ENCODE assay signal across 17 cellular contexts in genomic region chr2:223935459-223936125, GRCh38. TPM values are rescaled to one million over a fixed set of nuclear protein-coding genes. Genes with fewer than 3 reads are reported as not detected.
A peak's percentile ranks its signal among the peaks of the same experiment; 100 is the strongest.
DNase-seq lines count a peak whose midpoint lies in the region; ATAC-seq and TF ChIP-seq lines count a peak whose summit lies in the region.
"Had no signal": no experiment of that assay in that cellular context is flagged by ENCODE, and none has a peak within 500 bp of the region (broad histone marks: within the 10 kb centered on the region; RNA-seq: fewer than 3 reads in every experiment).

No MANE protein-coding gene starts in this region.

- BruUV-seq in OCI-LY7 (replicated peaks; lab: Mats Ljungman, UMichigan), result no TSS peak

- intact Hi-C loops in activated CD4-positive, alpha-beta T cell treated with anti-CD3 and anti-CD28 coated beads, Interleukin-2, amount 10 ng/mL, durations not matched to agents 24 days and 14 days (cut with micrococcal nuclease), result loop anchor here (2.0 kb wide), 2 partner anchors 13 to 39 kb away; no protein-coding TSS in a partner anchor
- intact Hi-C loops in CD8-positive, alpha-beta T cell (cut with DNase I, micrococcal nuclease), result no loop called here
- intact Hi-C loops in OCI-LY7 (cut with micrococcal nuclease; ENCODE audit: unreplicated experiment), result no loop called here

- no peak overlapping the region for H3K27ac ChIP-seq in CD8-positive, alpha-beta T cell (ENCODE audit: low read depth, low read length)
- H3K27ac ChIP-seq in OCI-LY7 (ENCODE audit: low read depth, low read length, poor library complexity, severe bottlenecking), result no peak overlapping the region
- H3K27ac ChIP-seq: ovary, PC-9 had no signal

- CTCF ChIA-PET in activated CD4-positive, alpha-beta T cell treated with anti-CD3 and anti-CD28 coated beads, Interleukin-2, amount 10 ng/mL, durations not matched to agents 7 days and 5 days (lab: Charles Lee), result interaction anchor here (0.9 to 1.4 kb wide), 3 partner anchors 9 to 39 kb away, joined by 3 read pairs; no protein-coding TSS in a partner anchor
- CTCF ChIA-PET in CD8-positive, alpha-beta T cell (lab: Charles Lee), result interaction anchor here (0.8 to 1.5 kb wide), 2 partner anchors 34 to 58 kb away, joined by 3 read pairs; no protein-coding TSS in a partner anchor
- CTCF ChIA-PET in activated CD8-positive, alpha-beta T cell treated with anti-CD3 and anti-CD28 coated beads, Interleukin-2, amount 10 ng/mL, durations not matched to agents 7 days and 5 days (lab: Charles Lee), result interaction anchor here (1.0 to 1.6 kb wide), 4 partner anchors 9 to 175 kb away, joined by 3 to 5 read pairs (median 4); partner anchors contain the start of gene WDFY1
- CTCF ChIA-PET in OCI-LY7 (lab: Charles Lee; ENCODE audit: unreplicated experiment), result interaction anchor here (0.6 kb wide), 1 partner anchor 1357 kb away, joined by 3 read pairs; no protein-coding TSS in a partner anchor

- no peaks in the 10 kb centered on the region for H3K9me2 ChIP-seq in OCI-LY7 (ENCODE audit: insufficient read depth, low read length)

- H3K36me3 Mint-ChIP-seq in activated CD4-positive, alpha-beta T cell treated with anti-CD3 and anti-CD28 coated beads, Interleukin-2, amount 10 ng/mL, durations not matched to agents 24 days and 14 days (ENCODE audit: low read depth), result peaks cover 20% of the 10 kb centered on the region
- peaks cover 29% of the 10 kb centered on the region for H3K36me3 Mint-ChIP-seq in activated CD4-positive, alpha-beta T cell treated with anti-CD3 and anti-CD28 coated beads, Interleukin-2, amount 10 ng/mL, durations not matched to agents 7 days and 5 days (ENCODE audit: low read depth)
- peaks cover 3% of the 10 kb centered on the region for H3K36me3 Mint-ChIP-seq in CD8-positive, alpha-beta T cell
- peaks cover 19% of the 10 kb centered on the region for H3K36me3 Mint-ChIP-seq in activated CD8-positive, alpha-beta T cell treated with anti-CD3 and anti-CD28 coated beads, Interleukin-2, amount 10 ng/mL, durations not matched to agents 7 days and 5 days (ENCODE audit: low read depth)
- H3K36me3 Mint-ChIP-seq in nephron progenitor cell (ENCODE audit: low read depth), result peaks cover 9% of the 10 kb centered on the region

- peak overlapping the region; percentile 4 for H3K27ac Mint-ChIP-seq in activated CD4-positive, alpha-beta T cell treated with anti-CD3 and anti-CD28 coated beads, Interleukin-2, amount 10 ng/mL, durations not matched to agents 24 days and 14 days
- H3K27ac Mint-ChIP-seq in activated CD4-positive, alpha-beta T cell treated with anti-CD3 and anti-CD28 coated beads, Interleukin-2, amount 10 ng/mL, durations not matched to agents 7 days and 5 days, result no peak overlapping the region
- H3K27ac Mint-ChIP-seq in CD8-positive, alpha-beta T cell, result peak overlapping the region; percentile 3
- H3K27ac Mint-ChIP-seq in activated CD8-positive, alpha-beta T cell treated with anti-CD3 and anti-CD28 coated beads, Interleukin-2, amount 10 ng/mL, durations not matched to agents 7 days and 5 days, result peak overlapping the region; percentile 44
- H3K27ac Mint-ChIP-seq in nephron progenitor cell, result peak overlapping the region; percentile 2

- peaks cover 3% of the 10 kb centered on the region for H3K4me1 ChIP-seq in CD8-positive, alpha-beta T cell (ENCODE audit: insufficient read depth, low read length)
- H3K4me1 ChIP-seq in OCI-LY7 (ENCODE audit: insufficient read depth, low read length, poor library complexity, severe bottlenecking), result no peaks in the 10 kb centered on the region

- H3K36me3 ChIP-seq in CD8-positive, alpha-beta T cell (ENCODE audit: insufficient read depth, low read length), result no peaks in the 10 kb centered on the region
- H3K36me3 ChIP-seq in OCI-LY7 (ENCODE audit: insufficient read depth, low read length), result no peaks in the 10 kb centered on the region; the same call in 1 of the 2 replicates
- H3K36me3 ChIP-seq: ovary had no signal

- H4K20me1 ChIP-seq in OCI-LY7 (ENCODE audit: insufficient read depth, low read length), result no peaks in the 10 kb centered on the region; the same call in 1 of the 2 replicates

- POLR2A ChIA-PET in activated CD4-positive, alpha-beta T cell treated with anti-CD3 and anti-CD28 coated beads, Interleukin-2, amount 10 ng/mL, durations not matched to agents 7 days and 5 days (lab: Charles Lee), result no interaction called here
- POLR2A ChIA-PET in CD8-positive, alpha-beta T cell (lab: Charles Lee), result no interaction called here
- POLR2A ChIA-PET in activated CD8-positive, alpha-beta T cell treated with anti-CD3 and anti-CD28 coated beads, Interleukin-2, amount 10 ng/mL, durations not matched to agents 7 days and 5 days (lab: Charles Lee), result no interaction called here
- POLR2A ChIA-PET in OCI-LY7 (lab: Charles Lee), result interaction anchor here (0.6 to 1.3 kb wide), 7 partner anchors 24 to 175 kb away, joined by 3 to 6 read pairs (median 3); no protein-coding TSS in a partner anchor

- no peaks in the 10 kb centered on the region for H3K9me3 Mint-ChIP-seq in activated CD4-positive, alpha-beta T cell treated with anti-CD3 and anti-CD28 coated beads, Interleukin-2, amount 10 ng/mL, durations not matched to agents 24 days and 14 days
- H3K9me3 Mint-ChIP-seq in activated CD4-positive, alpha-beta T cell treated with anti-CD3 and anti-CD28 coated beads, Interleukin-2, amount 10 ng/mL, durations not matched to agents 7 days and 5 days, result peaks cover 6% of the 10 kb centered on the region
- no peaks in the 10 kb centered on the region for H3K9me3 Mint-ChIP-seq in CD8-positive, alpha-beta T cell
- peaks cover 6% of the 10 kb centered on the region for H3K9me3 Mint-ChIP-seq in activated CD8-positive, alpha-beta T cell treated with anti-CD3 and anti-CD28 coated beads, Interleukin-2, amount 10 ng/mL, durations not matched to agents 7 days and 5 days (ENCODE audit: insufficient read depth)
- H3K9me3 Mint-ChIP-seq in nephron progenitor cell, result no peaks in the 10 kb centered on the region

- no peak overlapping the region for H3K4me3 ChIP-seq in CD8-positive, alpha-beta T cell (ENCODE audit: low read depth, low read length)
- no peak overlapping the region for H3K4me3 ChIP-seq in OCI-LY7 (ENCODE audit: low read depth, low read length, poor library complexity, severe bottlenecking)
- H3K4me3 ChIP-seq: ovary, PC-9 had no signal

- TF ChIP-seq CTCF in CD8-positive, alpha-beta T cell (IDR thresholded peaks at IDR 0.05), result no peak
- TF ChIP-seq CTCF in nephron progenitor cell (IDR thresholded peaks at IDR 0.05), result no peak
- no peak for TF ChIP-seq CTCF in OCI-LY7 (conservative IDR thresholded peaks at IDR 0.05; ENCODE audit: low read length)

- H3K27me3 ChIP-seq in CD8-positive, alpha-beta T cell (ENCODE audit: insufficient read depth, low read length), result no peaks in the 10 kb centered on the region
- H3K27me3 ChIP-seq: ovary had no signal

- H3K4me2 ChIP-seq in OCI-LY7 (ENCODE audit: low read length), result no peak overlapping the region
- H3K4me2 ChIP-seq: PC-9 had no signal

- no peak for DNase-seq in activated CD4-positive, alpha-beta T cell treated with anti-CD3 and anti-CD28 coated beads, Interleukin-2, amount 10 ng/mL, durations not matched to agents 24 days and 14 days
- no peak for DNase-seq in activated CD4-positive, alpha-beta T cell treated with anti-CD3 and anti-CD28 coated beads, Interleukin-2, amount 10 ng/mL, durations not matched to agents 7 days and 5 days
- DNase-seq in CD8-positive, alpha-beta T cell, result no peak
- no peak for DNase-seq in activated CD8-positive, alpha-beta T cell treated with anti-CD3 and anti-CD28 coated beads, Interleukin-2, amount 10 ng/mL, durations not matched to agents 7 days and 5 days
- DNase-seq in nephron progenitor cell (no peak), kidney tubule cell (ENCODE audit: low spot score) (no peak), ecto neural progenitor cell (ENCODE audit: low spot score) (no peak), OCI-LY7 (ENCODE audit: low spot score) (no peak)
- DNase-seq: activated CD4-positive, alpha-beta T cell treated with anti-CD3 and anti-CD28 coated beads, Interleukin-2, amount 50 U/mL, for 48 hours; left colon; naive thymus-derived CD4-positive, alpha-beta T cell; NCI-H446 treated with DMSO at 0.1 percent for 48 hours; ovary; PC-9; right cardiac atrium; SIG-M5; stimulated activated CD4-positive, alpha-beta T cell treated with anti-CD3 and anti-CD28 coated beads, Interleukin-12 subunit alpha, Interleukin-12 subunit beta, amount 100 ng/mL, for 4 hours had no signal

- H3K4me1 Mint-ChIP-seq in activated CD4-positive, alpha-beta T cell treated with anti-CD3 and anti-CD28 coated beads, Interleukin-2, amount 10 ng/mL, durations not matched to agents 24 days and 14 days, result peaks cover 60% of the 10 kb centered on the region
- H3K4me1 Mint-ChIP-seq in activated CD4-positive, alpha-beta T cell treated with anti-CD3 and anti-CD28 coated beads, Interleukin-2, amount 10 ng/mL, durations not matched to agents 7 days and 5 days, result peaks cover 82% of the 10 kb centered on the region
- peaks cover 64% of the 10 kb centered on the region for H3K4me1 Mint-ChIP-seq in CD8-positive, alpha-beta T cell (ENCODE audit: low read depth)
- H3K4me1 Mint-ChIP-seq in activated CD8-positive, alpha-beta T cell treated with anti-CD3 and anti-CD28 coated beads, Interleukin-2, amount 10 ng/mL, durations not matched to agents 7 days and 5 days (ENCODE audit: low read depth), result peaks cover 73% of the 10 kb centered on the region
- H3K4me1 Mint-ChIP-seq in nephron progenitor cell, result peaks cover 19% of the 10 kb centered on the region

- H3K27me3 Mint-ChIP-seq in activated CD4-positive, alpha-beta T cell treated with anti-CD3 and anti-CD28 coated beads, Interleukin-2, amount 10 ng/mL, durations not matched to agents 24 days and 14 days, result no peaks in the 10 kb centered on the region
- H3K27me3 Mint-ChIP-seq in activated CD4-positive, alpha-beta T cell treated with anti-CD3 and anti-CD28 coated beads, Interleukin-2, amount 10 ng/mL, durations not matched to agents 7 days and 5 days, result no peaks in the 10 kb centered on the region
- H3K27me3 Mint-ChIP-seq in CD8-positive, alpha-beta T cell (ENCODE audit: low read depth), result no peaks in the 10 kb centered on the region
- no peaks in the 10 kb centered on the region for H3K27me3 Mint-ChIP-seq in activated CD8-positive, alpha-beta T cell treated with anti-CD3 and anti-CD28 coated beads, Interleukin-2, amount 10 ng/mL, durations not matched to agents 7 days and 5 days (ENCODE audit: low read depth)
- H3K27me3 Mint-ChIP-seq in nephron progenitor cell (ENCODE audit: low read depth, poor library complexity), result no peaks in the 10 kb centered on the region
- H3K27me3 Mint-ChIP-seq: naive thymus-derived CD4-positive, alpha-beta T cell had no signal

- no peaks in the 10 kb centered on the region for H3K79me2 ChIP-seq in OCI-LY7 (ENCODE audit: insufficient read depth, low read depth, low read length)

- H2AFZ ChIP-seq in OCI-LY7 (ENCODE audit: low read length), result no peak overlapping the region
- H2AFZ ChIP-seq: PC-9 had no signal

- no peaks in the 10 kb centered on the region for H3K9me3 ChIP-seq in CD8-positive, alpha-beta T cell (ENCODE audit: low read length)
- H3K9me3 ChIP-seq in OCI-LY7 (ENCODE audit: low read length), result no peaks in the 10 kb centered on the region
- H3K9me3 ChIP-seq: ovary had no signal

- no peak for ATAC-seq in CD8-positive, alpha-beta T cell
- no peak for ATAC-seq in activated CD8-positive, alpha-beta T cell treated with anti-CD3 and anti-CD28 coated beads, Interleukin-2, amount 10 ng/mL, durations not matched to agents 7 days and 5 days
- ATAC-seq: left colon; naive thymus-derived CD4-positive, alpha-beta T cell; right cardiac atrium had no signal

- H3K4me3 Mint-ChIP-seq in activated CD4-positive, alpha-beta T cell treated with anti-CD3 and anti-CD28 coated beads, Interleukin-2, amount 10 ng/mL, durations not matched to agents 24 days and 14 days, result peak overlapping the region; percentile 0
- H3K4me3 Mint-ChIP-seq in activated CD4-positive, alpha-beta T cell treated with anti-CD3 and anti-CD28 coated beads, Interleukin-2, amount 10 ng/mL, durations not matched to agents 7 days and 5 days, result no peak overlapping the region
- no peak overlapping the region for H3K4me3 Mint-ChIP-seq in CD8-positive, alpha-beta T cell
- H3K4me3 Mint-ChIP-seq in activated CD8-positive, alpha-beta T cell treated with anti-CD3 and anti-CD28 coated beads, Interleukin-2, amount 10 ng/mL, durations not matched to agents 7 days and 5 days, result no peak overlapping the region
- no peak overlapping the region for H3K4me3 Mint-ChIP-seq in nephron progenitor cell

RNA-seq across cellular contexts. Expression of gene WDFY1, which starts 9.5 kb away (rescaled TPM):
- 25.3 and 27.8 TPM in 2 replicates for total RNA-seq in activated CD4-positive, alpha-beta T cell treated with anti-CD3 and anti-CD28 coated beads, Interleukin-2, amount 10 ng/mL, durations not matched to agents 24 days and 14 days
- total RNA-seq in activated CD4-positive, alpha-beta T cell treated with anti-CD3 and anti-CD28 coated beads, Interleukin-2, amount 10 ng/mL, durations not matched to agents 7 days and 5 days, result 10 to 100 TPM; 79.2 to 82.5 TPM
- 10 to 100 TPM; 38.6 to 42.6 TPM for total RNA-seq in CD8-positive, alpha-beta T cell
- 10 to 100 TPM; 41.5 to 47.1 TPM for total RNA-seq in activated CD8-positive, alpha-beta T cell treated with anti-CD3 and anti-CD28 coated beads, Interleukin-2, amount 10 ng/mL, durations not matched to agents 7 days and 5 days
- 45.3 and 46.6 TPM in 2 replicates for total RNA-seq in OCI-LY7 (2014; rRNA removed; shearing (Covaris generic))
- total RNA-seq in OCI-LY7 (2022), result 33.3 and 38.6 TPM in 2 replicates

RNA-seq across cellular contexts. Expression of gene MRPL44, which starts 21.7 kb away (rescaled TPM):
- total RNA-seq in activated CD4-positive, alpha-beta T cell treated with anti-CD3 and anti-CD28 coated beads, Interleukin-2, amount 10 ng/mL, durations not matched to agents 24 days and 14 days, result 37.3 and 37.4 TPM in 2 replicates
- total RNA-seq in activated CD4-positive, alpha-beta T cell treated with anti-CD3 and anti-CD28 coated beads, Interleukin-2, amount 10 ng/mL, durations not matched to agents 7 days and 5 days, result 10 to 100 TPM; 29.6 to 32.1 TPM
- total RNA-seq in CD8-positive, alpha-beta T cell, result 10 to 100 TPM; 41.4 to 41.9 TPM
- 10 to 100 TPM; 29.0 to 30.5 TPM for total RNA-seq in activated CD8-positive, alpha-beta T cell treated with anti-CD3 and anti-CD28 coated beads, Interleukin-2, amount 10 ng/mL, durations not matched to agents 7 days and 5 days
- 25.4 and 36.2 TPM in 2 replicates for total RNA-seq in OCI-LY7 (2014; rRNA removed; shearing (Covaris generic))
- total RNA-seq in OCI-LY7 (2022), result 36.5 and 38.6 TPM in 2 replicates
